Comparison of ENCODE assay signal across 32 cellular contexts in the genomic region with DNA sequence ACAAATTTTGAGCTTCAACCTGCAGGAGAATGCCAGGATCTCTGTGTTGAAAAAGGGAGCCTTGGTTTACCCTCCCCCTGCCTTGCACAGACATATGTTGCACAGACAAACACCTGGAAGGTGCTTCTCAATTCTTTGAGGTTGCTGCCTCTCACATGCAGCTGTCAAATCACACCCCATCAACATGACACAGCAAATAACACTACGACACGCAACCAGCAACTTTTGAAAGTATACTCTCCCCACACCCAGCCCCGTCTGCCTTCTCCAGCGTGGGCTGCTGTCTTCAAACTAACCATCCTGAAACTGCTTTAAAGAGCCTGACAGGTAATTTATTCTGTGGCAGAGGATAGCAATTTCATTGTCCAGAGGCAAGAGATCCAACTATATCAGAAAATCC.
A peak's percentile ranks its signal among the peaks of the same experiment; 100 is the strongest.
DNase-seq lines count a peak whose midpoint lies in the region; ATAC-seq lines count a peak whose summit lies in the region.
"Had no signal": no experiment of that assay in that cellular context is flagged by ENCODE, and none has a peak within 500 bp of the region (broad histone marks: within the 10 kb centered on the region; RNA-seq: fewer than 3 reads in every experiment).

No MANE protein-coding gene starts in this region.

- no peaks in the 10 kb centered on the region for H3K36me3 Mint-ChIP-seq in activated naive CD8-positive, alpha-beta T cell
- no peaks in the 10 kb centered on the region for H3K36me3 Mint-ChIP-seq in activated naive CD8-positive, alpha-beta T cell treated with anti-CD3 and anti-CD28 coated beads for 36 hours
- peaks cover 56% of the 10 kb centered on the region for H3K36me3 Mint-ChIP-seq in activated CD8-positive, alpha-beta T cell treated with anti-CD3 and anti-CD28 coated beads, Interleukin-2, amount 10 ng/mL, durations not matched to agents 7 days and 5 days (ENCODE audit: low read depth)
- H3K36me3 Mint-ChIP-seq: CD4-positive, CD25-positive, alpha-beta regulatory T cell; IgD-negative memory B cell had no signal

- H3K27ac Mint-ChIP-seq in activated naive CD8-positive, alpha-beta T cell, result peak overlapping the region; percentile 17
- H3K27ac Mint-ChIP-seq in activated naive CD8-positive, alpha-beta T cell treated with anti-CD3 and anti-CD28 coated beads for 36 hours, result no peak overlapping the region
- H3K27ac Mint-ChIP-seq in activated CD8-positive, alpha-beta T cell treated with anti-CD3 and anti-CD28 coated beads, Interleukin-2, amount 10 ng/mL, durations not matched to agents 7 days and 5 days, result peak overlapping the region; percentile 50
- H3K27ac Mint-ChIP-seq: effector memory CD8-positive, alpha-beta T cell; IgD-negative memory B cell had no signal

- no peaks in the 10 kb centered on the region for H3K9me3 Mint-ChIP-seq in activated naive CD8-positive, alpha-beta T cell (ENCODE audit: low read depth)
- peaks cover 1% of the 10 kb centered on the region for H3K9me3 Mint-ChIP-seq in activated naive CD8-positive, alpha-beta T cell treated with anti-CD3 and anti-CD28 coated beads for 36 hours
- H3K9me3 Mint-ChIP-seq in activated CD8-positive, alpha-beta T cell treated with anti-CD3 and anti-CD28 coated beads, Interleukin-2, amount 10 ng/mL, durations not matched to agents 7 days and 5 days (ENCODE audit: insufficient read depth), result no peaks in the 10 kb centered on the region
- H3K9me3 Mint-ChIP-seq: CD4-positive, CD25-positive, alpha-beta regulatory T cell; central memory CD8-positive, alpha-beta T cell; effector memory CD8-positive, alpha-beta T cell had no signal

- no peak overlapping the region for H4K12ac ChIP-seq in trophoblast cell (ENCODE audit: low read depth, low read length)

- no peak overlapping the region for H3K14ac ChIP-seq in trophoblast cell (ENCODE audit: low read length)

- CTCF ChIA-PET in activated CD8-positive, alpha-beta T cell treated with anti-CD3 and anti-CD28 coated beads, Interleukin-2, amount 10 ng/mL, durations not matched to agents 7 days and 5 days (lab: Charles Lee), result interaction anchor here (0.9 to 3.5 kb wide), 8 partner anchors 9 to 140 kb away, joined by 3 to 17 read pairs (median 4); no protein-coding TSS in a partner anchor

- no peaks in the 10 kb centered on the region for H3K79me1 ChIP-seq in trophoblast cell (ENCODE audit: low read length)

- H2BK5ac ChIP-seq in trophoblast cell (ENCODE audit: low read depth, low read length, poor library complexity), result no peak overlapping the region

- H2BK12ac ChIP-seq in trophoblast cell (ENCODE audit: low read length), result no peak overlapping the region

- no peak overlapping the region for H2AFZ ChIP-seq in trophoblast cell (ENCODE audit: insufficient read depth, low read length, poor library complexity)
- H2AFZ ChIP-seq: GM23248 had no signal

- H2AK5ac ChIP-seq in trophoblast cell (ENCODE audit: low read length), result no peak overlapping the region

- no peaks in the 10 kb centered on the region for H3K27me3 Mint-ChIP-seq in activated naive CD8-positive, alpha-beta T cell
- H3K27me3 Mint-ChIP-seq in activated naive CD8-positive, alpha-beta T cell treated with anti-CD3 and anti-CD28 coated beads for 36 hours, result peaks cover under 1% of the 10 kb centered on the region
- no peaks in the 10 kb centered on the region for H3K27me3 Mint-ChIP-seq in activated CD8-positive, alpha-beta T cell treated with anti-CD3 and anti-CD28 coated beads, Interleukin-2, amount 10 ng/mL, durations not matched to agents 7 days and 5 days (ENCODE audit: low read depth)
- H3K27me3 Mint-ChIP-seq: central memory CD8-positive, alpha-beta T cell had no signal

- H3K4me1 ChIP-seq in trophoblast cell (ENCODE audit: control insufficient read depth in 1 of 2, insufficient read depth in 2 of 2, low read length in 2 of 2), result no peaks in the 10 kb centered on the region
- H3K4me1 ChIP-seq: adrenal gland had no signal

- no peak for ATAC-seq in activated CD8-positive, alpha-beta T cell treated with anti-CD3 and anti-CD28 coated beads, Interleukin-2, amount 10 ng/mL, durations not matched to agents 7 days and 5 days
- ATAC-seq: effector memory CD8-positive, alpha-beta T cell; left ventricle myocardium superior; Panc1 had no signal

- peak; percentile 71 for DNase-seq in NCI-H2227 treated with DMSO at 0.1 percent for 48 hours (lab: John Stamatoyannopoulos, UW)
- no peak for DNase-seq in NCI-H2227 (lab: John Stamatoyannopoulos, UW; ENCODE audit: unreplicated experiment)
- no peak for DNase-seq in activated naive CD8-positive, alpha-beta T cell treated with anti-CD3 and anti-CD28 coated beads for 36 hours
- DNase-seq in activated CD8-positive, alpha-beta T cell treated with anti-CD3 and anti-CD28 coated beads, Interleukin-2, amount 10 ng/mL, durations not matched to agents 7 days and 5 days, result no peak
- no peak for DNase-seq in trophoblast cell
- DNase-seq in NK-92 treated with Interleukin-12 subunit alpha and Interleukin-12 subunit beta, amount 100 ng/mL, for 24 hours (lab: John Stamatoyannopoulos, UW), result no peak
- DNase-seq in midbrain (lab: John Stamatoyannopoulos, UW), result no peak
- DNase-seq: activated CD4-positive, alpha-beta T cell treated with anti-CD3 and anti-CD28 coated beads, Interleukin-2, amount 50 U/mL, for 1 hour; activated CD8-positive, alpha-beta memory T cell treated with anti-CD3 and anti-CD28 coated beads, Interleukin-2, amount 50 U/mL, for 4 hours; adrenal gland; DND-41; effector memory CD8-positive, alpha-beta T cell; GF-D8; GM23248; islet precursor cell; left ventricle myocardium superior; NCI-H1092; NCI-H1694 treated with DMSO at 0.1 percent for 48 hours; NCI-H526; SHP77; small intestine; stimulated activated naive CD4-positive, alpha-beta T cell; T1000; testis had no signal

- no peak overlapping the region for H3K4me3 ChIP-seq in trophoblast cell (ENCODE audit: low read depth, low read length)
- H3K4me3 ChIP-seq: adrenal gland, GM23248, right atrium auricular region, testis had no signal

- H3K4me3 Mint-ChIP-seq in activated naive CD8-positive, alpha-beta T cell, result no peak overlapping the region
- no peak overlapping the region for H3K4me3 Mint-ChIP-seq in activated naive CD8-positive, alpha-beta T cell treated with anti-CD3 and anti-CD28 coated beads for 36 hours
- no peak overlapping the region for H3K4me3 Mint-ChIP-seq in activated CD8-positive, alpha-beta T cell treated with anti-CD3 and anti-CD28 coated beads, Interleukin-2, amount 10 ng/mL, durations not matched to agents 7 days and 5 days
- H3K4me3 Mint-ChIP-seq: CD4-positive, CD25-positive, alpha-beta regulatory T cell; central memory CD8-positive, alpha-beta T cell; effector memory CD8-positive, alpha-beta T cell; IgD-negative memory B cell had no signal

- no peak overlapping the region for H3K18ac ChIP-seq in trophoblast cell (ENCODE audit: low read length)

- peaks cover 2% of the 10 kb centered on the region for H3K9me3 ChIP-seq in trophoblast cell (ENCODE audit: insufficient read depth, low read depth, low read length)
- H3K9me3 ChIP-seq: adrenal gland, right atrium auricular region, testis had no signal

- H3K9ac ChIP-seq in trophoblast cell (ENCODE audit: low read length), result no peak overlapping the region
- H3K9ac ChIP-seq: GM23248 had no signal

- H3K27me3 ChIP-seq in trophoblast cell (ENCODE audit: insufficient read depth, low read length), result no peaks in the 10 kb centered on the region
- H3K27me3 ChIP-seq: adrenal gland, right atrium auricular region, testis had no signal

- WGBS in trophoblast cell (ENCODE audit: extremely low coverage, insufficient coverage, insufficient read length), result no CpG with 5 or more reads among the region's 4 CpGs

- H3K4me1 Mint-ChIP-seq in activated naive CD8-positive, alpha-beta T cell (ENCODE audit: low read depth), result peaks cover 50% of the 10 kb centered on the region
- peaks cover 46% of the 10 kb centered on the region for H3K4me1 Mint-ChIP-seq in activated naive CD8-positive, alpha-beta T cell treated with anti-CD3 and anti-CD28 coated beads for 36 hours
- peaks cover 96% of the 10 kb centered on the region for H3K4me1 Mint-ChIP-seq in activated CD8-positive, alpha-beta T cell treated with anti-CD3 and anti-CD28 coated beads, Interleukin-2, amount 10 ng/mL, durations not matched to agents 7 days and 5 days (ENCODE audit: low read depth)

- no peak overlapping the region for H3K4me2 ChIP-seq in trophoblast cell (ENCODE audit: low read length)

- H2BK120ac ChIP-seq in trophoblast cell (ENCODE audit: insufficient read depth, low read length, poor library complexity), result no peak overlapping the region

- no peak overlapping the region for H3K4ac ChIP-seq in trophoblast cell (ENCODE audit: low read depth, low read length)

- peak overlapping the region; percentile 80 for H3K23ac ChIP-seq in trophoblast cell (ENCODE audit: low read length)

- H4K91ac ChIP-seq in trophoblast cell (ENCODE audit: low read depth, low read length), result no peak overlapping the region

- POLR2A ChIA-PET in activated CD8-positive, alpha-beta T cell treated with anti-CD3 and anti-CD28 coated beads, Interleukin-2, amount 10 ng/mL, durations not matched to agents 7 days and 5 days (lab: Charles Lee), result no interaction called here

- H3K27ac ChIP-seq in trophoblast cell (ENCODE audit: low read depth, low read length), result no peak overlapping the region
- H3K27ac ChIP-seq: 22Rv1, adrenal gland, GM23248, right atrium auricular region, testis, VCaP had no signal

- H3K36me3 ChIP-seq in trophoblast cell (ENCODE audit: control insufficient read depth in 1 of 2, insufficient read depth in 2 of 2, low read length in 2 of 2), result no peaks in the 10 kb centered on the region
- H3K36me3 ChIP-seq: adrenal gland, right atrium auricular region had no signal

- H3K79me2 ChIP-seq in trophoblast cell (ENCODE audit: control insufficient read depth, insufficient read depth, low read length, poor library complexity), result no peaks in the 10 kb centered on the region

- no peak overlapping the region for H4K8ac ChIP-seq in trophoblast cell (ENCODE audit: low read depth, low read length)
